20 cellular contexts compared by ENCODE assay signal in the genomic region with DNA sequence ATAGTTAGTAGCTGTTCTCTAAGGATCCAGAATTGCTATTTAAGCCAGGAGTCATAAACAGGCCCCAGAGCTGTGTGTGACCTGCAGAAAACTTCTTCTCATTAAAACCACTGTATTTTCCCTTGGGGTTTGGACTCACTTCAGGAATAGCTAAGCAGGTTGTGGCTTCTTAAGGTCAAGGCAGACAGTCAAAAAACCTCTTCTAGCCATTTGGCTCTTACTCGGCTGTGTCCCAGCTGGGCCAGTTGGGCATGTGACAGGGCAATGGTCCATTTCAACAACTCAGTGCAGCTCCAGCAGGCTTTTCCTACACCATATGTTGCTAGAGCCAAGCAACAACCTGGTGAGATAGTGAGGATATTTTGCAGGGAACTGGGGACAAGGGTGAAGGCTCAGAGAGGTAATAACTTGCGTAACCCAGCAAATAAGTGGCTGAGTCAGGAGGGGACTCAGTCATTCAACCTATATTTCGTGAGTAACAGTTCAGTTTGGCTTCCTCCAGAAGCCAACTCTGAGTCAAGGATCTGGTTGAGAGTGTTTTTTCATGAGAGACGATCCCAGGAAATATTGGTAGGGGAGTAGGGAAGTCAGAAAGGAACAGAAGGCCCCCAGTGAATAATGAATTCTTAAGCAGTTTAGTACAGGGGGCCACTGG.
DNase-seq lines count a peak whose midpoint lies in the region; ATAC-seq, FAIRE-seq and TF ChIP-seq lines count a peak whose summit lies in the region.
"Had no signal": no experiment of that assay in that cellular context is flagged by ENCODE, and none has a peak within 500 bp of the region (broad histone marks: within the 10 kb centered on the region; RNA-seq: fewer than 3 reads in every experiment).

No MANE protein-coding gene starts in this region.

- DNase-seq in NCI-H446 treated with DMSO at 0.1 percent for 48 hours (lab: John Stamatoyannopoulos, UW) (peak; percentile 56), astrocyte of the hippocampus (ENCODE audit: low read depth, low spot score) (peak; percentile 84), globus pallidus (ENCODE audit: low spot score) (peak; percentile 70), superior temporal gyrus (ENCODE audit: extremely low spot score) (peak; percentile 38), esophagus muscularis mucosa (ENCODE audit: extremely low spot score) (no peak), small intestine (no peak), sciatic nerve (ENCODE audit: low spot score) (no peak)
- DNase-seq: activated B cell treated with CpG ODN at 0.5 μM for 24 hours; CD4-positive, alpha-beta T cell; heart right ventricle; left colon; natural killer cell; ovary; PC-9; SHP77; sigmoid colon; stimulated activated CD4-positive, alpha-beta T cell treated with anti-CD3 and anti-CD28 coated beads, Interleukin-15, amount 100 ng/mL, for 24 hours; T-helper 9 cell; tibial artery had no signal

- H3K4me1 ChIP-seq in esophagus muscularis mucosa (no peaks in the 10 kb centered on the region), small intestine (ENCODE audit: control insufficient read depth in 2 of 2, insufficient read depth in 1 of 2, low read depth in 1 of 2, low read length in 1 of 2) (no peaks in the 10 kb centered on the region)
- H3K4me1 ChIP-seq: heart right ventricle, sigmoid colon, tibial artery had no signal

- H3K36me3 ChIP-seq in esophagus muscularis mucosa, result no peaks in the 10 kb centered on the region
- no peaks in the 10 kb centered on the region for H3K36me3 ChIP-seq in small intestine (ENCODE audit: control insufficient read depth in 2 of 2, insufficient read depth in 2 of 2, low read length in 2 of 2)
- H3K36me3 ChIP-seq: heart right ventricle, ovary, sigmoid colon, tibial artery had no signal

- no peak overlapping the region for H3K27ac ChIP-seq in esophagus muscularis mucosa (replicated peaks in 1 of 4)
- no peak overlapping the region for H3K27ac ChIP-seq in small intestine (ENCODE audit: low read depth in 1 of 2, low read length in 1 of 2)
- H3K27ac ChIP-seq: heart right ventricle, ovary, PC-9, sigmoid colon, tibial artery had no signal

- 33% methylated on average over 4 of the region's 4 CpGs for WGBS in esophagus muscularis mucosa
- WGBS in small intestine, 3 donors, result 60 to 68% (median 67%) methylated on average over 4 of the region's 4 CpGs

- no peak for ATAC-seq in sciatic nerve
- ATAC-seq: heart right ventricle, left colon, natural killer cell had no signal

- no peak for FAIRE-seq in small intestine (lab: Jason Lieb, UNC)
- FAIRE-seq: GM19239 had no signal

- no peak for TF ChIP-seq EP300 in esophagus muscularis mucosa (IDR thresholded peaks at IDR 0.05)

- H3K9me3 ChIP-seq in esophagus muscularis mucosa (peaks cover 0 to 21% (median 18%) of the 10 kb centered on the region in 4 donors), small intestine (ENCODE audit: control insufficient read depth, low read depth) (no peaks in the 10 kb centered on the region)
- H3K9me3 ChIP-seq: ovary had no signal

- no peak overlapping the region for H3K4me3 ChIP-seq in esophagus muscularis mucosa
- no peak overlapping the region for H3K4me3 ChIP-seq in small intestine (ENCODE audit: low read depth in 1 of 2, low read length in 2 of 2)
- H3K4me3 ChIP-seq: heart right ventricle, ovary, PC-9, sigmoid colon, tibial artery had no signal

- intact Hi-C loops in esophagus muscularis mucosa (cut with DNase I) (no loop called here), sciatic nerve (cut with DNase I) (no loop called here)

- no peak for TF ChIP-seq POLR2A in esophagus muscularis mucosa (IDR thresholded peaks at IDR 0.05; ENCODE audit: low read depth)

- TF ChIP-seq CTCF in esophagus muscularis mucosa (IDR thresholded peaks at IDR 0.05), result no peak

- H3K27me3 ChIP-seq in esophagus muscularis mucosa (no peaks in the 10 kb centered on the region), small intestine (ENCODE audit: control insufficient read depth in 2 of 2, insufficient read depth in 2 of 2, low read length in 2 of 2) (no peaks in the 10 kb centered on the region)
- H3K27me3 ChIP-seq: heart right ventricle, ovary, sigmoid colon, tibial artery had no signal

Comparison
In these comparisons a context has a peak if more than half of its experiments do, and no peak if none do; other contexts are left out.
1. DNase-seq: peak in NCI-H446 treated with DMSO at 0.1 percent for 48 hours (single experiment), astrocyte of the hippocampus (single experiment), globus pallidus (single experiment) and superior temporal gyrus (single experiment); none in esophagus muscularis mucosa (single experiment), small intestine (single experiment) and sciatic nerve (single experiment).